8 cellular contexts compared by ENCODE assay signal in the genomic region with DNA sequence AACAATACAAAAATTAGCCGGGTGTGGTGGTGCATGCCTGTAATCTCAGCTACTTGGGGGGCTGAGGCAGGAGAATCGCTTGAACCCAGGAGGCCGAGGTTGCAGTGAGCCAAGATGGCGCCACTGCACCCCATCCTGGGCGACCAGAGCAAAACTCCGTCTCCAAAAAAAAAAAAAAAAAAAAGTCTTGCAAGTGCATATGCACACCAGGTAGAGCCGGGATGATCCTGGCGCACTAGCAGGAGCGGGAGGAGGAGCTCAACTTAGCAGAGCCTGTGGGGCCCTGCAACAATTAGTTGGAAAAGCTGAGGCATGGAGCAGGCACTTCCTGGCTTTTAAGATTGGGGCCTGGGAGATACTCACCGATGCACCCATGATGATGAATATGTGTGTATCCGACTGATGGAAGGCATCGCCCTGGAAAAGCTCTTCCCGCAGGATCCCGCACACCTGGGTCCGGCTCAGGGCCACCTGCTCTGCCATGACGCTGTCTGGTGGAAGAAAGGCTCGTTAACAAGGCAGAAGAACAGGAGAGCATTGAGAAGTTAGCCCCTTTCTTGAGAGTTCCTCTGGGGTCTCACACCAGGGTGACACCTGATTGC. TPM values are rescaled to one million over a fixed set of nuclear protein-coding genes. Genes with fewer than 3 reads are reported as not detected.
A peak's percentile ranks its signal among the peaks of the same experiment; 100 is the strongest.
DNase-seq lines count a peak whose midpoint lies in the region; ATAC-seq and TF ChIP-seq lines count a peak whose summit lies in the region.

No MANE protein-coding gene starts in this region.

- H3K4me2 ChIP-seq in fibroblast of lung (ENCODE audit: extremely low read depth, insufficient read depth, low read length) = peak overlapping the region; percentile 90

- DNase-seq in GM12864 (ENCODE audit: low read depth) (no peak), RWPE2 (ENCODE audit: low spot score) (no peak), fibroblast of lung (ENCODE audit: low read depth in 2 of 2) (no peak), retinal pigment epithelial cell (ENCODE audit: low read depth) (no peak), NCI-H2081 treated with DMSO at 0.1 percent for 48 hours (lab: John Stamatoyannopoulos, UW) (no peak)
- no peak for DNase-seq in activated CD4-positive, alpha-beta T cell treated with anti-CD3 and anti-CD28 coated beads for 48 hours

- H3K27ac ChIP-seq in RWPE2 (ENCODE audit: poor library complexity, severe bottlenecking) (peak overlapping the region; percentile 88), fibroblast of lung (ENCODE audit: insufficient read depth, low read length) (peak overlapping the region; percentile 63)

- H3K9me3 ChIP-seq in RWPE2 (ENCODE audit: severe bottlenecking) (no peaks in the 10 kb centered on the region), fibroblast of lung (ENCODE audit: control insufficient read depth, insufficient read depth, low read depth, low read length) (no peaks in the 10 kb centered on the region)

- no peak for TF ChIP-seq CTCF in GM12864 (IDR thresholded peaks at IDR 0.05; ENCODE audit: low read depth, low read length, missing control alignments)
- no peak for TF ChIP-seq CTCF in RWPE2 (IDR thresholded peaks at IDR 0.05; ENCODE audit: poor library complexity, severe bottlenecking)
- no peak for TF ChIP-seq CTCF in fibroblast of lung (conservative IDR thresholded peaks at IDR 0.05 in 1 of 2, IDR thresholded peaks at IDR 0.05 in 1 of 2; ENCODE audit: low read depth in 1 of 2, low read length in 2 of 2)
- no peak for TF ChIP-seq CTCF in retinal pigment epithelial cell (conservative IDR thresholded peaks at IDR 0.05; ENCODE audit: low read depth, low read length)

- H3K79me2 ChIP-seq in fibroblast of lung (ENCODE audit: control insufficient read depth, insufficient read depth, low read length) = peaks cover 50% of the 10 kb centered on the region

- ATAC-seq in RWPE2 (ENCODE audit: low read depth) (no peak), GM18867 (IDR thresholded peaks at IDR 0.05; ENCODE audit: unreplicated experiment) (no peak), HG02870 (IDR thresholded peaks at IDR 0.05; ENCODE audit: unreplicated experiment) (no peak)

- peaks cover 24% of the 10 kb centered on the region for H3K4me1 ChIP-seq in RWPE2 (ENCODE audit: insufficient read depth, poor library complexity, severe bottlenecking)
- H3K4me1 ChIP-seq in fibroblast of lung (ENCODE audit: control insufficient read depth, extremely low read depth, insufficient read depth, low read length) = peaks cover 11% of the 10 kb centered on the region

- no peaks in the 10 kb centered on the region for H4K20me1 ChIP-seq in fibroblast of lung (ENCODE audit: control insufficient read depth, extremely low read depth, insufficient read depth, low read length)

- H3K4me3 ChIP-seq in GM12864 (ENCODE audit: low read depth, low read length) = peak overlapping the region; percentile 60
- peak overlapping the region; percentile 87 for H3K4me3 ChIP-seq in RWPE2 (ENCODE audit: severe bottlenecking)
- peak overlapping the region; percentile 55 to 79 (median 69) for H3K4me3 ChIP-seq in fibroblast of lung (replicated peaks in 1 of 4; ENCODE audit: control extremely low read depth in 1 of 4, insufficient read depth in 1 of 4, low read depth in 3 of 4, low read length in 4 of 4)
- H3K4me3 ChIP-seq in retinal pigment epithelial cell (ENCODE audit: low read length) = peak overlapping the region; percentile 52

- H3K27me3 ChIP-seq in RWPE2 (ENCODE audit: insufficient read depth, poor library complexity, severe bottlenecking) = no peaks in the 10 kb centered on the region
- no peaks in the 10 kb centered on the region for H3K27me3 ChIP-seq in fibroblast of lung (ENCODE audit: control insufficient read depth, insufficient read depth, low read length)

- H3K36me3 ChIP-seq in RWPE2 (ENCODE audit: low read depth) (peaks cover 19% of the 10 kb centered on the region), fibroblast of lung (ENCODE audit: control insufficient read depth, insufficient read depth, low read length) (peaks cover 7% of the 10 kb centered on the region)

- H2AFZ ChIP-seq in fibroblast of lung (ENCODE audit: low read length) = no peak overlapping the region

- H3K9ac ChIP-seq in fibroblast of lung (ENCODE audit: insufficient read depth, low read length) = no peak overlapping the region

RNA-seq across cellular contexts. Expression of gene G6PD, which starts 0.9 kb away (rescaled TPM):
- 52.1 and 86.2 TPM in 2 replicates for total RNA-seq in fibroblast of lung
- 109 and 229 TPM in 2 replicates for polyA plus RNA-seq in fibroblast of lung
- 236 and 397 TPM in 2 replicates for polyA plus RNA-seq in fibroblast of lung (2012)
- polyA minus RNA-seq in fibroblast of lung (ENCODE audit: low replicate concordance) = 725 and 757 TPM in 2 replicates

RNA-seq across cellular contexts. Expression of gene IKBKG, which starts 1.6 kb away (rescaled TPM):
- total RNA-seq in fibroblast of lung = 8.7 and 20.1 TPM in 2 replicates
- polyA plus RNA-seq in fibroblast of lung = 14.8 and 27.8 TPM in 2 replicates
- 23.2 and 43.0 TPM in 2 replicates for polyA plus RNA-seq in fibroblast of lung (2012)
- 14.0 and 19.4 TPM in 2 replicates for polyA minus RNA-seq in fibroblast of lung (ENCODE audit: low replicate concordance)

RNA-seq across cellular contexts. Expression of gene FAM3A, which starts 29.7 kb away (rescaled TPM):
- 30.0 and 30.2 TPM in 2 replicates for total RNA-seq in fibroblast of lung
- polyA plus RNA-seq in fibroblast of lung = 16.5 and 17.3 TPM in 2 replicates
- 27.9 and 31.6 TPM in 2 replicates for polyA plus RNA-seq in fibroblast of lung (2012)
- 20.7 and 23.7 TPM in 2 replicates for polyA minus RNA-seq in fibroblast of lung (ENCODE audit: low replicate concordance)

RNA-seq across cellular contexts. Expression of gene CTAG1A, which starts 39.2 kb away (rescaled TPM):
- not detected in 2 replicates for total RNA-seq in fibroblast of lung
- not detected in 2 replicates for polyA plus RNA-seq in fibroblast of lung
- polyA plus RNA-seq in fibroblast of lung (2012) = not detected in 2 replicates
- polyA minus RNA-seq in fibroblast of lung (ENCODE audit: low replicate concordance) = not detected in 2 replicates

RNA-seq across cellular contexts. Expression of gene SLC10A3, which starts 55.3 kb away (rescaled TPM):
- 13.9 and 15.2 TPM in 2 replicates for total RNA-seq in fibroblast of lung
- 15.5 and 16.0 TPM in 2 replicates for polyA plus RNA-seq in fibroblast of lung
- polyA plus RNA-seq in fibroblast of lung (2012) = 26.3 and 32.6 TPM in 2 replicates
- polyA minus RNA-seq in fibroblast of lung (ENCODE audit: low replicate concordance) = 19.2 and 20.2 TPM in 2 replicates
